Comparison of ENCODE assay signal across 10 cellular contexts in genomic region chr1:40796939-40797667, GRCh38. TPM values are rescaled to one million over a fixed set of nuclear protein-coding genes. Genes with fewer than 3 reads are reported as not detected.
DNase-seq lines count a peak whose midpoint lies in the region; ATAC-seq lines count a peak whose summit lies in the region.
"Had no signal": no experiment of that assay in that cellular context is flagged by ENCODE, and none has a peak within 500 bp of the region (broad histone marks: within the 10 kb centered on the region; RNA-seq: fewer than 3 reads in every experiment).

No MANE protein-coding gene starts in this region.

- POLR2A ChIA-PET in activated CD4-positive, alpha-beta T cell treated with anti-CD3 and anti-CD28 coated beads for 36 hours (lab: Charles Lee) = no interaction called here

- H3K4me1 ChIP-seq in SJCRH30 = no peaks in the 10 kb centered on the region; the same call in 1 of the 2 replicates

- DNase-seq in activated CD4-positive, alpha-beta T cell treated with anti-CD3 and anti-CD28 coated beads for 36 hours = no peak
- no peak for DNase-seq in activated CD4-positive, alpha-beta T cell treated with anti-CD3 and anti-CD28 coated beads, Interleukin-2, amount 50 U/mL, for 1 hour
- DNase-seq in SJCRH30 (peak; percentile 63 to 67), glomerular visceral epithelial cell (ENCODE audit: extremely low spot score) (peak; percentile 40), inferior parietal cortex (ENCODE audit: extremely low spot score) (no peak), NCI-H128 (lab: John Stamatoyannopoulos, UW; ENCODE audit: unreplicated experiment) (no peak)
- DNase-seq: effector CD4-positive, alpha-beta T cell; NCI-H446 treated with DMSO at 0.1 percent for 48 hours had no signal

- intact Hi-C loops in activated CD4-positive, alpha-beta T cell treated with anti-CD3 and anti-CD28 coated beads for 36 hours (cut with DNase I, micrococcal nuclease) = no loop called here

- peaks cover 7% of the 10 kb centered on the region for H3K27me3 ChIP-seq in SJCRH30

- peaks cover 47% of the 10 kb centered on the region for H3K4me1 Mint-ChIP-seq in activated CD4-positive, alpha-beta T cell treated with anti-CD3 and anti-CD28 coated beads for 36 hours
- H3K4me1 Mint-ChIP-seq in stimulated activated memory B cell treated with anti-CD40 and anti-IgM and Interleukin-4, amounts not matched to agents 10 μg/mL and 1 μg/mL and 100 μg/mL, for 72 hours = peaks cover 37% of the 10 kb centered on the region

- H3K4me3 Mint-ChIP-seq in activated CD4-positive, alpha-beta T cell treated with anti-CD3 and anti-CD28 coated beads for 36 hours = no peak overlapping the region
- no peak overlapping the region for H3K4me3 Mint-ChIP-seq in stimulated activated memory B cell treated with anti-CD40 and anti-IgM and Interleukin-4, amounts not matched to agents 10 μg/mL and 1 μg/mL and 100 μg/mL, for 72 hours

- no peaks in the 10 kb centered on the region for H3K9me3 ChIP-seq in SJCRH30 (replicated peaks)

- H3K27ac Mint-ChIP-seq in activated CD4-positive, alpha-beta T cell treated with anti-CD3 and anti-CD28 coated beads for 36 hours = peak overlapping the region; percentile 56
- peak overlapping the region; percentile 11 for H3K27ac Mint-ChIP-seq in stimulated activated memory B cell treated with anti-CD40 and anti-IgM and Interleukin-4, amounts not matched to agents 10 μg/mL and 1 μg/mL and 100 μg/mL, for 72 hours

- no peak overlapping the region for H3K4me3 ChIP-seq in SJCRH30

- no peaks in the 10 kb centered on the region for H3K9me3 Mint-ChIP-seq in activated CD4-positive, alpha-beta T cell treated with anti-CD3 and anti-CD28 coated beads for 36 hours (ENCODE audit: low read depth)
- H3K9me3 Mint-ChIP-seq in stimulated activated memory B cell treated with anti-CD40 and anti-IgM and Interleukin-4, amounts not matched to agents 10 μg/mL and 1 μg/mL and 100 μg/mL, for 72 hours = no peaks in the 10 kb centered on the region

- H3K36me3 ChIP-seq in SJCRH30 = no peaks in the 10 kb centered on the region

- CTCF ChIA-PET in activated CD4-positive, alpha-beta T cell treated with anti-CD3 and anti-CD28 coated beads for 36 hours (lab: Charles Lee) = interaction anchor here (0.7 to 3.0 kb wide), 3 partner anchors 23 to 838 kb away, joined by 3 to 21 read pairs (median 4); no protein-coding TSS in a partner anchor

- no peak overlapping the region for H3K27ac ChIP-seq in SJCRH30

- H3K27me3 Mint-ChIP-seq in activated CD4-positive, alpha-beta T cell treated with anti-CD3 and anti-CD28 coated beads for 36 hours = no peaks in the 10 kb centered on the region
- no peaks in the 10 kb centered on the region for H3K27me3 Mint-ChIP-seq in stimulated activated memory B cell treated with anti-CD40 and anti-IgM and Interleukin-4, amounts not matched to agents 10 μg/mL and 1 μg/mL and 100 μg/mL, for 72 hours

- no peak for ATAC-seq in activated CD4-positive, alpha-beta T cell treated with anti-CD3 and anti-CD28 coated beads for 36 hours
- ATAC-seq in stimulated activated memory B cell treated with anti-CD40 and anti-IgM and Interleukin-4, amounts not matched to agents 10 μg/mL and 1 μg/mL and 100 μg/mL, for 72 hours = no peak
- ATAC-seq in HG03135 (IDR thresholded peaks at IDR 0.05; ENCODE audit: unreplicated experiment) = no peak

- no peaks in the 10 kb centered on the region for H3K36me3 Mint-ChIP-seq in activated CD4-positive, alpha-beta T cell treated with anti-CD3 and anti-CD28 coated beads for 36 hours (ENCODE audit: low read depth)
- H3K36me3 Mint-ChIP-seq in stimulated activated memory B cell treated with anti-CD40 and anti-IgM and Interleukin-4, amounts not matched to agents 10 μg/mL and 1 μg/mL and 100 μg/mL, for 72 hours = no peaks in the 10 kb centered on the region

RNA-seq across cellular contexts. Expression of gene KCNQ4, which starts 13.5 kb away (rescaled TPM):
- under 1 TPM; 0.43 to 0.58 TPM for total RNA-seq in activated CD4-positive, alpha-beta T cell treated with anti-CD3 and anti-CD28 coated beads for 36 hours
- 0.05 and 0.12 TPM in 2 replicates for total RNA-seq in SJCRH30 (2014; rRNA removed; shearing (Covaris generic))

Comparison
In these comparisons a context has a peak if more than half of its experiments do, and no peak if none do; other contexts are left out.
1. DNase-seq: peak in SJCRH30 (2 of 2) and glomerular visceral epithelial cell (single experiment); none in activated CD4-positive, alpha-beta T cell treated with anti-CD3 and anti-CD28 coated beads for 36 hours (single experiment), activated CD4-positive, alpha-beta T cell treated with anti-CD3 and anti-CD28 coated beads, Interleukin-2, amount 50 U/mL, for 1 hour (single experiment), inferior parietal cortex (single experiment) and NCI-H128 (single experiment).